28 cellular contexts compared by ENCODE assay signal in genomic region chr7:38207843-38208242, GRCh38.
"Had no signal": no experiment of that assay in that cellular context is flagged by ENCODE, and none has a peak within 500 bp of the region (broad histone marks: within the 10 kb centered on the region; RNA-seq: fewer than 3 reads in every experiment).

No MANE protein-coding gene starts in this region.

- H3K9me3 Mint-ChIP-seq: natural killer cell treated with Interleukin-12 subunit alpha and Interleukin-12 subunit beta and Interleukin-15 and Interleukin-18, amount 100 ng/mL, for 72 hours; stimulated activated effector memory CD8-positive, alpha-beta T cell treated with anti-CD3 and anti-CD28 coated beads, Interleukin-12 subunit alpha, Interleukin-12 subunit beta, amount 100 ng/mL, for 72 hours; stimulated activated naive B cell treated with anti-CD40 and anti-IgM and Interleukin-4, amounts not matched to agents 10 μg/mL and 1 μg/mL and 100 μg/mL, for 72 hours; stimulated activated naive CD8-positive, alpha-beta T cell treated with anti-CD3 and anti-CD28 coated beads, Interleukin-15, Interleukin-2, amounts not matched to agents 100 ng/mL and 50 ng/mL, for 24 hours had no signal

- H3K27ac ChIP-seq: neural progenitor cell, ovary, parathyroid adenoma, psoas muscle, right lobe of liver, sigmoid colon, stomach, thoracic aorta, thyroid gland, tibial nerve, upper lobe of left lung, vagina had no signal

- H3K4me3 ChIP-seq: neural progenitor cell, ovary, psoas muscle, right lobe of liver, sigmoid colon, stomach, thoracic aorta, thyroid gland, tibial nerve, upper lobe of left lung, vagina had no signal

- H3K36me3 ChIP-seq: neural progenitor cell, ovary, right lobe of liver had no signal

- H3K79me2 ChIP-seq: parathyroid adenoma had no signal

- H2AFZ ChIP-seq: neural progenitor cell, parathyroid adenoma had no signal

- H3K9ac ChIP-seq: neural progenitor cell, parathyroid adenoma had no signal

- H3K4me2 ChIP-seq: neural progenitor cell had no signal

- H3K4me1 ChIP-seq: neural progenitor cell, parathyroid adenoma, right lobe of liver had no signal

- ATAC-seq: natural killer cell treated with Interleukin-12 subunit alpha and Interleukin-12 subunit beta and Interleukin-15 and Interleukin-18, amount 100 ng/mL, for 72 hours; psoas muscle; right cardiac atrium; right lobe of liver; stimulated activated effector memory CD8-positive, alpha-beta T cell treated with anti-CD3 and anti-CD28 coated beads, Interleukin-12 subunit alpha, Interleukin-12 subunit beta, amount 100 ng/mL, for 72 hours; stimulated activated naive B cell treated with anti-CD40 and anti-IgM and Interleukin-4, amounts not matched to agents 10 μg/mL and 1 μg/mL and 100 μg/mL, for 72 hours had no signal

- FAIRE-seq: small intestine, urothelium cell line had no signal

- H3K27ac Mint-ChIP-seq: natural killer cell treated with Interleukin-12 subunit alpha and Interleukin-12 subunit beta and Interleukin-15 and Interleukin-18, amount 100 ng/mL, for 72 hours; neural progenitor cell; progenitor cell of endocrine pancreas; stimulated activated effector memory CD8-positive, alpha-beta T cell treated with anti-CD3 and anti-CD28 coated beads, Interleukin-12 subunit alpha, Interleukin-12 subunit beta, amount 100 ng/mL, for 72 hours; stimulated activated naive B cell treated with anti-CD40 and anti-IgM and Interleukin-4, amounts not matched to agents 10 μg/mL and 1 μg/mL and 100 μg/mL, for 72 hours; stimulated activated naive CD8-positive, alpha-beta T cell treated with anti-CD3 and anti-CD28 coated beads, Interleukin-15, Interleukin-2, amounts not matched to agents 100 ng/mL and 50 ng/mL, for 24 hours had no signal

- H3K9me3 ChIP-seq: ovary, psoas muscle, right lobe of liver, sigmoid colon, stomach, thoracic aorta, thyroid gland, tibial nerve, upper lobe of left lung, vagina had no signal

- H3K27me3 ChIP-seq: neural progenitor cell, ovary, right lobe of liver, sigmoid colon, stomach, thyroid gland, tibial nerve, upper lobe of left lung, vagina had no signal

- H3K27me3 Mint-ChIP-seq: natural killer cell treated with Interleukin-12 subunit alpha and Interleukin-12 subunit beta and Interleukin-15 and Interleukin-18, amount 100 ng/mL, for 72 hours; progenitor cell of endocrine pancreas; stimulated activated naive B cell treated with anti-CD40 and anti-IgM and Interleukin-4, amounts not matched to agents 10 μg/mL and 1 μg/mL and 100 μg/mL, for 72 hours; stimulated activated naive CD8-positive, alpha-beta T cell treated with anti-CD3 and anti-CD28 coated beads, Interleukin-15, Interleukin-2, amounts not matched to agents 100 ng/mL and 50 ng/mL, for 24 hours had no signal

- H3K4me3 Mint-ChIP-seq: natural killer cell treated with Interleukin-12 subunit alpha and Interleukin-12 subunit beta and Interleukin-15 and Interleukin-18, amount 100 ng/mL, for 72 hours; neural progenitor cell; stimulated activated effector memory CD8-positive, alpha-beta T cell treated with anti-CD3 and anti-CD28 coated beads, Interleukin-12 subunit alpha, Interleukin-12 subunit beta, amount 100 ng/mL, for 72 hours; stimulated activated naive B cell treated with anti-CD40 and anti-IgM and Interleukin-4, amounts not matched to agents 10 μg/mL and 1 μg/mL and 100 μg/mL, for 72 hours; stimulated activated naive CD8-positive, alpha-beta T cell treated with anti-CD3 and anti-CD28 coated beads, Interleukin-15, Interleukin-2, amounts not matched to agents 100 ng/mL and 50 ng/mL, for 24 hours had no signal

- DNase-seq: occipital lobe; ovary; posterior cingulate gyrus; psoas muscle; right cardiac atrium; right lobe of liver; sigmoid colon; small intestine; stimulated activated CD4-positive, alpha-beta T cell treated with anti-CD3 and anti-CD28 coated beads, Interleukin-15, amount 100 ng/mL, for 24 hours; stimulated activated CD4-positive, alpha-beta T cell treated with anti-CD3 and anti-CD28 coated beads, Interleukin-2, amount 100 ng/mL, for 24 hours; stimulated activated CD4-positive, alpha-beta T cell treated with anti-CD3 and anti-CD28 coated beads, Interleukin-2, amount 100 ng/mL, for 48 hours; stimulated activated CD4-positive, alpha-beta T cell treated with anti-CD3 and anti-CD28 coated beads, Interleukin-4, amount 100 ng/mL, for 24 hours; stimulated activated naive B cell treated with anti-CD40 and anti-IgM and Interleukin-4, amounts not matched to agents 10 μg/mL and 1 μg/mL and 100 μg/mL, for 72 hours; stimulated activated naive CD4-positive, alpha-beta T cell treated with Interleukin-2 at 50 U/mL for 16 hours; stomach; thyroid gland; trophoblast cell; upper lobe of left lung had no signal
